ENCODE assay signal across 8 cellular contexts in the genomic region with DNA sequence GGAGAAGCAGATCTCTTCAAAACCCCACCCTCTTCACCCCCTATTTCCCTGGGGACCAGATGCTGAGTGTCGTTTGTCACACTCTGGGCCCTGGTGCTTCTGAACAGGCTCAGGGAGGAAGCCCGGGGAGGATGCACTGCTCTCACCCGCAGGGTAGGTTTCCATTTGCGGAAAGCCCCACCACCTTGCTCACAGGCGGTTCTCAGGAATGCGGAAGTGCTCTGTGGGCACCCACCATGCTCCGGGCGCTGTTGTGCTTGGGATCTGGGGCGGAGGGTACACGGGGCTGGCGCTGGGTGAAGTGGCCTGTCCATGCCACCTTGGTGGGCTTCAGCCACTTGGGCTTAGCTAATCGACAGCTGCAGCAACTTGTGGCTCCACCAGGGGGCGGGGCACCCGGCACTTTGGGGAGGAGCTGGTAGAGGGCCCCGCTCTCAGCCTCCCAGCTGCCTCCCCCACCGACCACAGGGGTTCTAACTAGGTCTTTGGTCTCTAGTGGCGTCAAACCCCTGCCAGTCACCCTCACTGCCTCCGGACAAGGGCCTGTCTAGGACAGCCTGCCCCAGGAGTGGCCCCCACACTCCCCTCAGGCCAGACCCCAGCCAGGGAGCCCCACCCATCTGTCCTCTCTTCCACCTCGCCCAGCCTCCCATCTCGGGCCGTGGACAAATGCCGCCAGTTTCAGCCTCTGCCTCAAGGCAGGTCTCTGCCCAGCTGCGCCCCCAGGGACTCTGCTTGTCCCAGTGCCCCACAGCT. TPM values are rescaled to one million over a fixed set of nuclear protein-coding genes. Genes with fewer than 3 reads are reported as not detected.
DNase-seq lines count a peak whose midpoint lies in the region; ATAC-seq, FAIRE-seq and TF ChIP-seq lines count a peak whose summit lies in the region.

No MANE protein-coding gene starts in this region.

- H3K4me3 ChIP-seq in GM12864 (ENCODE audit: low read depth, low read length) (peak overlapping the region; percentile 29), GM23338 (peak overlapping the region; percentile 41)

- H3K9me2 ChIP-seq in GM23338 (ENCODE audit: insufficient read depth): no peaks in the 10 kb centered on the region

- peaks cover 32% of the 10 kb centered on the region for H3K4me1 ChIP-seq in GM23338 (ENCODE audit: insufficient read depth)

- H3K4me3 Mint-ChIP-seq in GM23338 (peak overlapping the region; percentile 26; the same call in 1 of the 3 replicates), WTC11 (no peak overlapping the region)
- H3K4me3 Mint-ChIP-seq in central memory CD8-positive, alpha-beta T cell: peak overlapping the region; percentile 78

- H3K27me3 Mint-ChIP-seq in GM23338 (ENCODE audit: insufficient read depth, low read depth, poor library complexity) (peaks cover 45% of the 10 kb centered on the region), WTC11 (ENCODE audit: low read depth) (peaks cover 31% of the 10 kb centered on the region)
- no peaks in the 10 kb centered on the region for H3K27me3 Mint-ChIP-seq in central memory CD8-positive, alpha-beta T cell

- ATAC-seq in GM23338 (peak; percentile 54), WTC11 (peak; percentile 39)
- ATAC-seq in central memory CD8-positive, alpha-beta T cell (replicated peaks; ENCODE audit: extremely low read depth, poor library complexity, severe bottlenecking): peak; percentile 99

- H3K79me2 ChIP-seq in GM23338 (replicated peaks; ENCODE audit: insufficient read depth): no peaks in the 10 kb centered on the region

- CTCF ChIA-PET in WTC11 (lab: Charles Lee): interaction anchor here (0.6 to 10.2 kb wide), 36 partner anchors 8 to 312 kb away, joined by 3 to 200 read pairs (median 4); partner anchors contain the start of genes AIP, CORO1B, GSTP1 and NUDT8

- H3K27me3 ChIP-seq in GM23338 (ENCODE audit: insufficient read depth): peaks cover 37% of the 10 kb centered on the region

- peaks cover 3% of the 10 kb centered on the region; the same call in 1 of the 2 replicates for H3F3A ChIP-seq in GM23338 (replicated peaks; ENCODE audit: low read depth)

- no peaks in the 10 kb centered on the region for H4K20me1 ChIP-seq in GM23338 (replicated peaks; ENCODE audit: insufficient read depth)

- peak overlapping the region; percentile 65 for H3K4me2 ChIP-seq in GM23338

- no peak for FAIRE-seq in RCC 7860 (lab: Jason Lieb, UNC)

- TF ChIP-seq CTCF in GM12864 (IDR thresholded peaks at IDR 0.05; ENCODE audit: low read depth, low read length, missing control alignments) (peak; percentile 51), GM23338 (conservative IDR thresholded peaks at IDR 0.05; ENCODE audit: low read depth in 2 of 2) (peak; percentile 65 to 73), WTC11 (IDR thresholded peaks at IDR 0.05) (peak; percentile 76)

- H3K27ac Mint-ChIP-seq in GM23338 (no peak overlapping the region), WTC11 (no peak overlapping the region)
- peak overlapping the region; percentile 94 for H3K27ac Mint-ChIP-seq in central memory CD8-positive, alpha-beta T cell (ENCODE audit: low read depth)

- DNase-seq in GM12864 (ENCODE audit: low read depth) (peak; percentile 90), GM23338 (ENCODE audit: low spot score) (peak; percentile 87), LoVo (ENCODE audit: low spot score) (peak; percentile 22), WTC11 (ENCODE audit: low spot score) (peak; percentile 84), lung microvascular endothelial cell (ENCODE audit: low read depth in 2 of 2) (peak; percentile 35 to 65), RCC 7860 (ENCODE audit: low spot score) (no peak)
- DNase-seq in central memory CD8-positive, alpha-beta T cell (ENCODE audit: low spot score in 2 of 2): peak; percentile 73 to 86
- peak; percentile 68 for DNase-seq in stimulated activated CD8-positive, alpha-beta memory T cell treated with anti-CD3 and anti-CD28 coated beads, Interleukin-15, amount 100 ng/mL, for 1 hour (ENCODE audit: low read depth)

- peaks cover 37% of the 10 kb centered on the region for H3K4me1 Mint-ChIP-seq in GM23338
- H3K4me1 Mint-ChIP-seq in WTC11: peaks cover 40% of the 10 kb centered on the region
- peaks cover 40% of the 10 kb centered on the region for H3K4me1 Mint-ChIP-seq in central memory CD8-positive, alpha-beta T cell

- H3K36me3 ChIP-seq in GM23338 (ENCODE audit: insufficient read depth): no peaks in the 10 kb centered on the region

- no peak overlapping the region for H2AFZ ChIP-seq in GM23338

- H3K9me3 Mint-ChIP-seq in GM23338 (no peaks in the 10 kb centered on the region; the same call in 1 of the 3 replicates), WTC11 (no peaks in the 10 kb centered on the region)
- H3K9me3 Mint-ChIP-seq in central memory CD8-positive, alpha-beta T cell: no peaks in the 10 kb centered on the region

- POLR2A ChIA-PET in WTC11 (lab: Charles Lee): interaction anchor here (0.9 to 1.1 kb wide), 2 partner anchors 16 to 31 kb away, joined by 3 to 4 read pairs; partner anchors contain the start of gene NUDT8

- H3K36me3 Mint-ChIP-seq in GM23338 (ENCODE audit: low read depth): peaks cover 23% of the 10 kb centered on the region
- peaks cover 15% of the 10 kb centered on the region for H3K36me3 Mint-ChIP-seq in WTC11
- H3K36me3 Mint-ChIP-seq in central memory CD8-positive, alpha-beta T cell (ENCODE audit: insufficient read depth): peaks cover 26% of the 10 kb centered on the region

- H3K27ac ChIP-seq in GM23338 (ENCODE audit: low read depth): no peak overlapping the region

TF ChIP-seq in GM23338, 12 proteins besides CTCF, POLR2A, EP300 and RAD21 (continues in another document):
- TF ChIP-seq CREB1 (CRISPR knock-in tag; IDR thresholded peaks at IDR 0.05; ENCODE audit: low read depth): no peak
- TF ChIP-seq, protein P1, sequence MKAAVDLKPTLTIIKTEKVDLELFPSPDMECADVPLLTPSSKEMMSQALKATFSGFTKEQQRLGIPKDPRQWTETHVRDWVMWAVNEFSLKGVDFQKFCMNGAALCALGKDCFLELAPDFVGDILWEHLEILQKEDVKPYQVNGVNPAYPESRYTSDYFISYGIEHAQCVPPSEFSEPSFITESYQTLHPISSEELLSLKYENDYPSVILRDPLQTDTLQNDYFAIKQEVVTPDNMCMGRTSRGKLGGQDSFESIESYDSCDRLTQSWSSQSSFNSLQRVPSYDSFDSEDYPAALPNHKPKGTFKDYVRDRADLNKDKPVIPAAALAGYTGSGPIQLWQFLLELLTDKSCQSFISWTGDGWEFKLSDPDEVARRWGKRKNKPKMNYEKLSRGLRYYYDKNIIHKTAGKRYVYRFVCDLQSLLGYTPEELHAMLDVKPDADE (IDR thresholded peaks at IDR 0.05): no peak

TF ChIP-seq in WTC11, 78 proteins besides CTCF, POLR2A, EP300 and RAD21:
- TF ChIP-seq, protein P2, sequence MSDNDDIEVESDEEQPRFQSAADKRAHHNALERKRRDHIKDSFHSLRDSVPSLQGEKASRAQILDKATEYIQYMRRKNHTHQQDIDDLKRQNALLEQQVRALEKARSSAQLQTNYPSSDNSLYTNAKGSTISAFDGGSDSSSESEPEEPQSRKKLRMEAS (CRISPR knock-in tag; IDR thresholded peaks at IDR 0.05): no peak
- TF ChIP-seq, protein P3, sequence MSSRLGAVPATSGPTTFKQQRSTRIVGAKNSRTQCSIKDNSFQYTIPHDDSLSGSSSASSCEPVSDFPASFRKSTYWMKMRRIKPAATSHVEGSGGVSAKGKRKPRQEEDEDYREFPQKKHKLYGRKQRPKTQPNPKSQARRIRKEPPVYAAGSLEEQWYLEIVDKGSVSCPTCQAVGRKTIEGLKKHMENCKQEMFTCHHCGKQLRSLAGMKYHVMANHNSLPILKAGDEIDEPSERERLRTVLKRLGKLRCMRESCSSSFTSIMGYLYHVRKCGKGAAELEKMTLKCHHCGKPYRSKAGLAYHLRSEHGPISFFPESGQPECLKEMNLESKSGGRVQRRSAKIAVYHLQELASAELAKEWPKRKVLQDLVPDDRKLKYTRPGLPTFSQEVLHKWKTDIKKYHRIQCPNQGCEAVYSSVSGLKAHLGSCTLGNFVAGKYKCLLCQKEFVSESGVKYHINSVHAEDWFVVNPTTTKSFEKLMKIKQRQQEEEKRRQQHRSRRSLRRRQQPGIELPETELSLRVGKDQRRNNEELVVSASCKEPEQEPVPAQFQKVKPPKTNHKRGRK (CRISPR knock-in tag; IDR thresholded peaks at IDR 0.05; ENCODE audit: borderline replicate concordance): no peak
- TF ChIP-seq ELF4 (CRISPR knock-in tag; IDR thresholded peaks at IDR 0.05; ENCODE audit: low read depth): no peak
- 0 out of 2 replicates have a peak, but pooled peaks have one; percentile 4 for TF ChIP-seq ZNF416 (CRISPR knock-in tag; IDR thresholded peaks at IDR 0.05)
- peak; percentile 16; the same call in 1 of the 2 replicates for TF ChIP-seq SP1 (CRISPR knock-in tag; conservative IDR thresholded peaks at IDR 0.05)
- peak; percentile 28; the same call in 1 of the 2 replicates for TF ChIP-seq TEAD1 (CRISPR knock-in tag; IDR thresholded peaks at IDR 0.05)

RNA-seq across cellular contexts. Expression of gene NDUFV1, which starts 7.4 kb away (rescaled TPM):
- total RNA-seq in GM23338 (2014; rRNA removed; shearing (Covaris generic)): 202 and 241 TPM in 2 replicates
- polyA plus RNA-seq in GM23338 (2016; fragmentation: Nextera tagmentation; extraction: Ambion mirVana): 98.6 and 104 TPM in 2 replicates
- 201 to 231 TPM (median 213 TPM) in 3 replicates for total RNA-seq in WTC11 (2021)
- 143 and 149 TPM in 2 replicates for total RNA-seq in lung microvascular endothelial cell

RNA-seq across cellular contexts. Expression of gene NUDT8, which starts 15.6 kb away (rescaled TPM):
- total RNA-seq in GM23338 (2014; rRNA removed; shearing (Covaris generic)): 5.0 and 6.6 TPM in 2 replicates
- polyA plus RNA-seq in GM23338 (2016; fragmentation: Nextera tagmentation; extraction: Ambion mirVana): 15.1 and 16.4 TPM in 2 replicates
- total RNA-seq in WTC11 (2021) (7.6 to 8.3 TPM (median 7.8 TPM) in 3 replicates), lung microvascular endothelial cell (7.1 and 7.6 TPM in 2 replicates)

RNA-seq across cellular contexts. Expression of gene TBX10, which starts 25.4 kb away (rescaled TPM):
- 0.10 TPM in 1 of 2 replicates, not detected in the other for total RNA-seq in GM23338 (2014; rRNA removed; shearing (Covaris generic))
- not detected in 2 replicates for polyA plus RNA-seq in GM23338 (2016; fragmentation: Nextera tagmentation; extraction: Ambion mirVana)
- 0.21 TPM in 1 of 3 replicates, not detected in the others for total RNA-seq in WTC11 (2021)
- not detected in 2 replicates for total RNA-seq in lung microvascular endothelial cell

RNA-seq across cellular contexts. Expression of gene GSTP1, which starts 30.5 kb away (rescaled TPM):
- 1,021 and 1,776 TPM in 2 replicates for total RNA-seq in GM23338 (2014; rRNA removed; shearing (Covaris generic))
- 1,881 and 1,914 TPM in 2 replicates for polyA plus RNA-seq in GM23338 (2016; fragmentation: Nextera tagmentation; extraction: Ambion mirVana)
- total RNA-seq in WTC11 (2021) (1,404 to 1,452 TPM (median 1,412 TPM) in 3 replicates), lung microvascular endothelial cell (638 and 947 TPM in 2 replicates)

RNA-seq across cellular contexts. Expression of gene ACY3, which starts 36.4 kb away (rescaled TPM):
- 0.31 and 0.87 TPM in 2 replicates for total RNA-seq in GM23338 (2014; rRNA removed; shearing (Covaris generic))
- polyA plus RNA-seq in GM23338 (2016; fragmentation: Nextera tagmentation; extraction: Ambion mirVana): not detected in 2 replicates
- total RNA-seq in WTC11 (2021) (0.27 TPM in 1 of 3 replicates, not detected in the others), lung microvascular endothelial cell (not detected in 2 replicates)

Comparison
In these comparisons a context has a peak if more than half of its experiments do, and no peak if none do; other contexts are left out.
1. ATAC-seq: peak in every context shown above with its lines; median percentile 99 in central memory CD8-positive, alpha-beta T cell; 54 in GM23338; 39 in WTC11.